ENCODE assay signal across 1 cellular context in the genomic region with DNA sequence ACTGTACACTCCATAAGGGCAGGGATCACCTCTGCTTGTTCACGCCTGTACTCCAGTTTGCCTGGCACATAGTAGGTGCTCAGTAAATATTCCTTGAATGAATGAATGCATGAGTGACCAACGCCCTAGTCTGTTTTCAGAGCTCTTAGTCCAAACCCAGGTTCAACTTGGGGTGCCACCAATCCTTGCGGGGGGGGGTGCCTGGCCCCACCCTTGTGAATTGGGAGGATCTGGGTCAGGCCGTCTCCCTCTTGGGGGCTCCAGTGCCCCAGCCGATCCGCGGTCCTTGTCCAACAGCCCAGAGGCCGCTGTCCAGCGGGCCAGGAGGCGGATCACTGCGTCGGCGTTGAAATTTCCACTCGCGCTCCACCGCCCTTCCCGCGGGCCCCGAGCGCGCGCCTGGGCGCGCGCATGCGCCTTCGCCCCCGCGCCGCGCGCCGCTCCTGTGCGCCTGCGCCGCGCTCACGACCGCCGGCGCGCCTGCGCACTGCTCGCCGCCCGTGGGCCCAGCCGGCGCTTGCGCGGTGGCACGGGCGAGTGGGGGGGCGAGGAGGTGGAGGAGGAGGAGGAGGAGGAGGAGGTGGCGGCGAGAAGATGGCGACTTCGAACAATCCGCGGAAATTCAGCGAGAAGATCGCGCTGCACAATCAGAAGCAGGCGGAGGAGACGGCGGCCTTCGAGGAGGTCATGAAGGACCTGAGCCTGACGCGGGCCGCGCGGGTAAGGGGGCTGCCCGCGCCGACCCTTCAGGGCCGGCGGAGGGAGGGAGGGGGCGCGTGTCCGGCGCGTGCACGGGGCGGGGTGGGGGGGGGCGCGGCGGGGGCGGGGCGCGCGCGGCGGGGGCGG.
TF ChIP-seq lines count a peak whose summit lies in the region.

Gene CRTC1 (plus strand): TSS at position 572 of the 846 bp plus-strand sequence. CDS start 23 bp downstream, at position 595.

TF ChIP-seq in SK-N-SH, 30 proteins besides CTCF, POLR2A, EP300 and RAD21 (continued from another document):
- TF ChIP-seq, protein P1, sequence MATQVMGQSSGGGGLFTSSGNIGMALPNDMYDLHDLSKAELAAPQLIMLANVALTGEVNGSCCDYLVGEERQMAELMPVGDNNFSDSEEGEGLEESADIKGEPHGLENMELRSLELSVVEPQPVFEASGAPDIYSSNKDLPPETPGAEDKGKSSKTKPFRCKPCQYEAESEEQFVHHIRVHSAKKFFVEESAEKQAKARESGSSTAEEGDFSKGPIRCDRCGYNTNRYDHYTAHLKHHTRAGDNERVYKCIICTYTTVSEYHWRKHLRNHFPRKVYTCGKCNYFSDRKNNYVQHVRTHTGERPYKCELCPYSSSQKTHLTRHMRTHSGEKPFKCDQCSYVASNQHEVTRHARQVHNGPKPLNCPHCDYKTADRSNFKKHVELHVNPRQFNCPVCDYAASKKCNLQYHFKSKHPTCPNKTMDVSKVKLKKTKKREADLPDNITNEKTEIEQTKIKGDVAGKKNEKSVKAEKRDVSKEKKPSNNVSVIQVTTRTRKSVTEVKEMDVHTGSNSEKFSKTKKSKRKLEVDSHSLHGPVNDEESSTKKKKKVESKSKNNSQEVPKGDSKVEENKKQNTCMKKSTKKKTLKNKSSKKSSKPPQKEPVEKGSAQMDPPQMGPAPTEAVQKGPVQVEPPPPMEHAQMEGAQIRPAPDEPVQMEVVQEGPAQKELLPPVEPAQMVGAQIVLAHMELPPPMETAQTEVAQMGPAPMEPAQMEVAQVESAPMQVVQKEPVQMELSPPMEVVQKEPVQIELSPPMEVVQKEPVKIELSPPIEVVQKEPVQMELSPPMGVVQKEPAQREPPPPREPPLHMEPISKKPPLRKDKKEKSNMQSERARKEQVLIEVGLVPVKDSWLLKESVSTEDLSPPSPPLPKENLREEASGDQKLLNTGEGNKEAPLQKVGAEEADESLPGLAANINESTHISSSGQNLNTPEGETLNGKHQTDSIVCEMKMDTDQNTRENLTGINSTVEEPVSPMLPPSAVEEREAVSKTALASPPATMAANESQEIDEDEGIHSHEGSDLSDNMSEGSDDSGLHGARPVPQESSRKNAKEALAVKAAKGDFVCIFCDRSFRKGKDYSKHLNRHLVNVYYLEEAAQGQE (IDR thresholded peaks at IDR 0.05; ENCODE audit: low read depth, low read length), result peak; percentile 90
- TF ChIP-seq TAF1 (IDR thresholded peaks at IDR 0.05; ENCODE audit: borderline replicate concordance, low read depth, low read length) (peak; percentile 75), POLR2AphosphoS5 (IDR thresholded peaks at IDR 0.05; ENCODE audit: low read depth, low read length) (peak; percentile 80), YY1 (IDR thresholded peaks at IDR 0.05; ENCODE audit: low read depth) (peak; percentile 68; the same call in 1 of the 2 replicates), NRF1 (IDR thresholded peaks at IDR 0.05; ENCODE audit: low read depth, low read length) (peak; percentile 99), MAX (IDR thresholded peaks at IDR 0.05; ENCODE audit: low read depth) (0 out of 2 replicates have a peak, but pooled peaks have one; percentile 22), EZH2phosphoT487 (IDR thresholded peaks at IDR 0.05; ENCODE audit: borderline replicate concordance, low read depth) (no peak), TEAD4 (IDR thresholded peaks at IDR 0.05; ENCODE audit: borderline replicate concordance, insufficient read depth) (no peak), SMC3 (IDR thresholded peaks at IDR 0.05; ENCODE audit: low read depth, low read length) (no peak), SIN3A (IDR thresholded peaks at IDR 0.05; ENCODE audit: borderline replicate concordance, low read depth, low read length) (no peak), RCOR1 (IDR thresholded peaks at IDR 0.05; ENCODE audit: low read length) (0 out of 2 replicates have a peak, but pooled peaks have one; percentile 22)
- TF ChIP-seq, protein P2, sequence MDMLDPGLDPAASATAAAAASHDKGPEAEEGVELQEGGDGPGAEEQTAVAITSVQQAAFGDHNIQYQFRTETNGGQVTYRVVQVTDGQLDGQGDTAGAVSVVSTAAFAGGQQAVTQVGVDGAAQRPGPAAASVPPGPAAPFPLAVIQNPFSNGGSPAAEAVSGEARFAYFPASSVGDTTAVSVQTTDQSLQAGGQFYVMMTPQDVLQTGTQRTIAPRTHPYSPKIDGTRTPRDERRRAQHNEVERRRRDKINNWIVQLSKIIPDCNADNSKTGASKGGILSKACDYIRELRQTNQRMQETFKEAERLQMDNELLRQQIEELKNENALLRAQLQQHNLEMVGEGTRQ (IDR thresholded peaks at IDR 0.05; ENCODE audit: borderline replicate concordance, low read depth, low read length), result no peak
TF ChIP-seq in SK-N-SH: peak in this region for 8.
